ENCODE assay signal across 7 cellular contexts in the genomic region with DNA sequence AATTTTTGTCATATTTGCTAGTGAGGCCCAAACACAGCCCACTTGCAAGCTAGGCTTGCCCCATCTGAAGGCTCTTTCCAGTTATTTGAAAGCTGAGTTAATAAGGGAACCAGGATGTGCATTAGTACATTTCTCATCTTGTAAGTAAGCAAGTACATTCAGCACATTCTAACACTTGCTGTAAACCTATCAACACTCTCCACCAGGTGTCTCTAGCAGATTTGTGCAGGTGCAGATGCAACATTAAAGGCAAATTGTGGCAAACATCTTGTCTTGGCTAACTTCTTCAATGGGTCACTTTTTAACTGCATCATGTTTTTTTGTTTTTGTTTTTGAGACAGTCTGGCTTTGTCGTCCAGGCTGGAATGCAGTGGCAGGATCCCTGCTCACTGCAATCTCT. TPM values are rescaled to one million over a fixed set of nuclear protein-coding genes. Genes with fewer than 3 reads are reported as not detected.
DNase-seq lines count a peak whose midpoint lies in the region; ATAC-seq and TF ChIP-seq lines count a peak whose summit lies in the region.

No MANE protein-coding gene starts in this region.

- DNase-seq in DMS153 treated with DMSO at 0.1 percent for 48 hours (lab: John Stamatoyannopoulos, UW; ENCODE audit: unreplicated experiment) (peak; percentile 62), NCI-H526 treated with DMSO at 0.1 percent for 48 hours (lab: John Stamatoyannopoulos, UW) (peak; percentile 62), astrocyte of the spinal cord (ENCODE audit: low read depth, low spot score) (peak; percentile 52), left lung (no peak)

- in situ Hi-C loops in astrocyte of the spinal cord (cut with HindIII; ENCODE audit: low sequenced_read_pairs), result no loop called here

- H3K27me3 ChIP-seq in left lung, result no peaks in the 10 kb centered on the region

- H3K27ac ChIP-seq in left lung, result no peak overlapping the region

- no peaks in the 10 kb centered on the region for H3K9me3 ChIP-seq in left lung

- H3K4me3 ChIP-seq in astrocyte of the spinal cord (ENCODE audit: low read depth, low read length) (no peak overlapping the region), left lung (no peak overlapping the region)

- TF ChIP-seq CTCF in astrocyte of the spinal cord (IDR thresholded peaks at IDR 0.05; ENCODE audit: low read depth, low read length), result peak; percentile 45
- TF ChIP-seq CTCF in left lung (IDR thresholded peaks at IDR 0.05), result peak; percentile 21 to 40

- ATAC-seq in GM18907 (IDR thresholded peaks at IDR 0.05; ENCODE audit: unreplicated experiment), result peak; percentile 76
- peak; percentile 86 for ATAC-seq in HG03139 (IDR thresholded peaks at IDR 0.05; ENCODE audit: unreplicated experiment)
- peak; percentile 71 for ATAC-seq in left lung
- ATAC-seq in HG03469 (IDR thresholded peaks at IDR 0.05; ENCODE audit: unreplicated experiment), result no peak

- no peaks in the 10 kb centered on the region for H3K4me1 ChIP-seq in left lung

- intact Hi-C loops in left lung (cut with DNase I), result no loop called here

- no peaks in the 10 kb centered on the region for H3K36me3 ChIP-seq in left lung

RNA-seq across cellular contexts. Expression of a gene that starts 25.3 kb away (rescaled TPM):
- total RNA-seq in left lung, result 10 to 100 TPM; 38.2 to 46.6 TPM

RNA-seq across cellular contexts. Expression of a gene that starts 39.5 kb away (rescaled TPM):
- total RNA-seq in left lung, result 10 to 100 TPM; 21.0 to 25.0 TPM

Comparison
In these comparisons a context has a peak if more than half of its experiments do, and no peak if none do; other contexts are left out.
1. DNase-seq: peak in DMS153 treated with DMSO at 0.1 percent for 48 hours (single experiment), NCI-H526 treated with DMSO at 0.1 percent for 48 hours (single experiment) and astrocyte of the spinal cord (single experiment); none in left lung (0 of 2).